Comparison of ENCODE assay signal across 24 cellular contexts in genomic region chr9:38208206-38208901, GRCh38.
A peak's percentile ranks its signal among the peaks of the same experiment; 100 is the strongest.
DNase-seq lines count a peak whose midpoint lies in the region; ATAC-seq and TF ChIP-seq lines count a peak whose summit lies in the region.
"Had no signal": no experiment of that assay in that cellular context is flagged by ENCODE, and none has a peak within 500 bp of the region (broad histone marks: within the 10 kb centered on the region; RNA-seq: fewer than 3 reads in every experiment).

No MANE protein-coding gene starts in this region.

- peak overlapping the region; percentile 60 for H3K27ac ChIP-seq in WERI-Rb-1
- H3K27ac ChIP-seq in foreskin keratinocyte = no peak overlapping the region
- no peak overlapping the region for H3K27ac ChIP-seq in esophagus muscularis mucosa (replicated peaks in 1 of 4)
- H3K27ac ChIP-seq in gastrocnemius medialis = no peak overlapping the region
- H3K27ac ChIP-seq: HL-60, uterus had no signal

- H3K27me3 Mint-ChIP-seq in type B pancreatic cell = no peaks in the 10 kb centered on the region
- H3K27me3 Mint-ChIP-seq: natural killer cell treated with Interleukin-12 subunit alpha and Interleukin-12 subunit beta and Interleukin-15 and Interleukin-18, amount 100 ng/mL, for 72 hours had no signal

- peak overlapping the region; percentile 71 for H3K27ac Mint-ChIP-seq in type B pancreatic cell
- H3K27ac Mint-ChIP-seq: activated CD4-positive, alpha-beta memory T cell treated with anti-CD3 and anti-CD28 coated beads for 36 hours; natural killer cell treated with Interleukin-12 subunit alpha and Interleukin-12 subunit beta and Interleukin-15 and Interleukin-18, amount 100 ng/mL, for 72 hours; progenitor cell of endocrine pancreas; T-helper 1 cell treated with Interleukin-12 subunit alpha and Interleukin-12 subunit beta and Interleukin-4 antibody, amounts not matched to agents 30 μg/mL and 1 μg/mL, for 36 hours had no signal

- ATAC-seq in foreskin keratinocyte = peak; percentile 67
- no peak for ATAC-seq in gastrocnemius medialis
- ATAC-seq: left cardiac atrium had no signal

- peaks cover 4% of the 10 kb centered on the region for H3K9me3 ChIP-seq in WERI-Rb-1 (ENCODE audit: severe bottlenecking)
- peaks cover 0 to 7% (median 0%) of the 10 kb centered on the region in 4 donors for H3K9me3 ChIP-seq in esophagus muscularis mucosa
- H3K9me3 ChIP-seq in gastrocnemius medialis = no peaks in the 10 kb centered on the region
- H3K9me3 ChIP-seq: uterus had no signal

- no peaks in the 10 kb centered on the region for H3K36me3 ChIP-seq in WERI-Rb-1
- no peaks in the 10 kb centered on the region for H3K36me3 ChIP-seq in esophagus muscularis mucosa
- H3K36me3 ChIP-seq in gastrocnemius medialis = no peaks in the 10 kb centered on the region
- H3K36me3 ChIP-seq: uterus had no signal

- WGBS in esophagus muscularis mucosa = 86% methylated on average over 4 of the region's 4 CpGs

- intact Hi-C loops in esophagus muscularis mucosa (cut with DNase I) (no loop called here), gastrocnemius medialis (cut with DNase I; ENCODE audit: low total_unique reads) (no loop called here)

- H3K4me1 ChIP-seq in foreskin keratinocyte = peaks cover 22% of the 10 kb centered on the region
- no peaks in the 10 kb centered on the region for H3K4me1 ChIP-seq in esophagus muscularis mucosa
- no peaks in the 10 kb centered on the region for H3K4me1 ChIP-seq in gastrocnemius medialis
- H3K4me1 ChIP-seq: uterus had no signal

- H3K4me1 Mint-ChIP-seq in type B pancreatic cell (ENCODE audit: unreplicated experiment) = no peaks in the 10 kb centered on the region

- TF ChIP-seq CTCF in WERI-Rb-1 (IDR thresholded peaks at IDR 0.05; ENCODE audit: low read depth, low read length) (no peak), foreskin keratinocyte (conservative IDR thresholded peaks at IDR 0.05) (no peak), type B pancreatic cell (conservative IDR thresholded peaks at IDR 0.05) (no peak), esophagus muscularis mucosa (IDR thresholded peaks at IDR 0.05) (no peak), gastrocnemius medialis (IDR thresholded peaks at IDR 0.05 in 4 of 5, conservative IDR thresholded peaks at IDR 0.05 in 1 of 5) (no peak)

- no peaks in the 10 kb centered on the region for H3K27me3 ChIP-seq in WERI-Rb-1 (ENCODE audit: insufficient read depth, low read depth, severe bottlenecking)
- no peaks in the 10 kb centered on the region for H3K27me3 ChIP-seq in foreskin keratinocyte
- no peaks in the 10 kb centered on the region for H3K27me3 ChIP-seq in esophagus muscularis mucosa
- no peaks in the 10 kb centered on the region for H3K27me3 ChIP-seq in gastrocnemius medialis
- H3K27me3 ChIP-seq: uterus had no signal

- TF ChIP-seq EP300 in esophagus muscularis mucosa (IDR thresholded peaks at IDR 0.05) = no peak

- peak; percentile 24 for DNase-seq in NCI-H1105 treated with DMSO at 0.1 percent for 48 hours (lab: John Stamatoyannopoulos, UW)
- DNase-seq in NCI-H1105 (lab: John Stamatoyannopoulos, UW) = no peak
- DNase-seq in WERI-Rb-1 = peak; percentile 61
- DNase-seq in foreskin keratinocyte = peak; percentile 79 to 93
- peak; percentile 27 for DNase-seq in type B pancreatic cell (ENCODE audit: extremely low spot score, unreplicated experiment)
- DNase-seq in NCI-H146 (lab: John Stamatoyannopoulos, UW) = no peak
- no peak for DNase-seq in esophagus muscularis mucosa (ENCODE audit: extremely low spot score)
- no peak for DNase-seq in gastrocnemius medialis
- DNase-seq: 8988T; activated CD4-positive, alpha-beta memory T cell treated with anti-CD3 and anti-CD28 coated beads for 36 hours; activated naive CD4-positive, alpha-beta T cell treated with Interleukin-2 at 50 U/mL for 16 hours; activated T-cell treated with anti-CD3 and anti-CD28 coated beads, Interleukin-2, amount 50 U/mL, for 1 hour; effector CD8-positive, alpha-beta T cell; GF-D8; left cardiac atrium; NCI-H2081; NCI-H69; SHP77 treated with DMSO at 0.1 percent for 48 hours; stimulated activated CD4-positive, alpha-beta T cell treated with anti-CD3 and anti-CD28 coated beads, Interleukin-2, amount 100 ng/mL, for 48 hours; uterus had no signal

- H3K36me3 Mint-ChIP-seq in type B pancreatic cell = no peaks in the 10 kb centered on the region
- H3K36me3 Mint-ChIP-seq: activated CD4-positive, alpha-beta memory T cell treated with anti-CD3 and anti-CD28 coated beads for 36 hours; natural killer cell treated with Interleukin-12 subunit alpha and Interleukin-12 subunit beta and Interleukin-15 and Interleukin-18, amount 100 ng/mL, for 72 hours had no signal

- no peak overlapping the region for H3K4me3 ChIP-seq in WERI-Rb-1 (ENCODE audit: low read depth, low read length)
- no peak overlapping the region for H3K4me3 ChIP-seq in esophagus muscularis mucosa
- H3K4me3 ChIP-seq in gastrocnemius medialis = no peak overlapping the region
- H3K4me3 ChIP-seq: uterus had no signal

- H3K9me3 Mint-ChIP-seq in type B pancreatic cell = no peaks in the 10 kb centered on the region
- H3K9me3 Mint-ChIP-seq: activated CD4-positive, alpha-beta memory T cell treated with anti-CD3 and anti-CD28 coated beads for 36 hours; T-helper 1 cell treated with Interleukin-12 subunit alpha and Interleukin-12 subunit beta and Interleukin-4 antibody, amounts not matched to agents 30 μg/mL and 1 μg/mL, for 36 hours had no signal

- no peak overlapping the region for H3K4me3 Mint-ChIP-seq in type B pancreatic cell
- H3K4me3 Mint-ChIP-seq: activated CD4-positive, alpha-beta memory T cell treated with anti-CD3 and anti-CD28 coated beads for 36 hours; natural killer cell treated with Interleukin-12 subunit alpha and Interleukin-12 subunit beta and Interleukin-15 and Interleukin-18, amount 100 ng/mL, for 72 hours; T-helper 1 cell treated with Interleukin-12 subunit alpha and Interleukin-12 subunit beta and Interleukin-4 antibody, amounts not matched to agents 30 μg/mL and 1 μg/mL, for 36 hours had no signal

- TF ChIP-seq POLR2A in esophagus muscularis mucosa (IDR thresholded peaks at IDR 0.05; ENCODE audit: low read depth) (no peak), gastrocnemius medialis (IDR thresholded peaks at IDR 0.05) (no peak)

- in situ Hi-C loops in gastrocnemius medialis (cut with MboI; ENCODE audit: low sequenced_read_pairs in 4 of 4) = no loop called here

Comparison
In these comparisons a context has a peak if more than half of its experiments do, and no peak if none do; other contexts are left out.
1. DNase-seq: peak in NCI-H1105 treated with DMSO at 0.1 percent for 48 hours (single experiment), WERI-Rb-1 (single experiment), foreskin keratinocyte (2 of 2) and type B pancreatic cell (single experiment); none in NCI-H1105 (single experiment), NCI-H146 (single experiment), esophagus muscularis mucosa (single experiment) and gastrocnemius medialis (0 of 2).